ENCODE assay signal across 18 cellular contexts in genomic region chr10:3287566-3288445, GRCh38.
A peak's percentile ranks its signal among the peaks of the same experiment; 100 is the strongest.
DNase-seq lines count a peak whose midpoint lies in the region; ATAC-seq, FAIRE-seq and TF ChIP-seq lines count a peak whose summit lies in the region.
"Had no signal": no experiment of that assay in that cellular context is flagged by ENCODE, and none has a peak within 500 bp of the region (broad histone marks: within the 10 kb centered on the region; RNA-seq: fewer than 3 reads in every experiment).

No MANE protein-coding gene starts in this region.

- TF ChIP-seq EP300 in K562 (IDR thresholded peaks at IDR 0.05; ENCODE audit: low read length) = no peak

- in situ Hi-C loops in K562 (cut with MboI) = no loop called here

- peak; percentile 10 for DNase-seq in GM23338 (ENCODE audit: low spot score)
- peak; percentile 20 for DNase-seq in NCI-H2029 treated with DMSO at 0.1 percent for 48 hours (lab: John Stamatoyannopoulos, UW)
- DNase-seq in K562 (ENCODE audit: extremely low read depth in 1 of 4, low spot score in 3 of 4) = no peak
- DNase-seq in vagina (ENCODE audit: extremely low spot score in 2 of 2) = no peak
- DNase-seq in NCI-H2196 treated with DMSO at 0.1 percent for 48 hours (lab: John Stamatoyannopoulos, UW; ENCODE audit: unreplicated experiment) = no peak
- no peak for DNase-seq in NCI-H446 (lab: John Stamatoyannopoulos, UW)
- DNase-seq: DND-41; effector CD4-positive, alpha-beta T cell; H9; natural killer cell; SHP77 treated with DMSO at 0.1 percent for 48 hours; spleen had no signal

- H4K20me1 ChIP-seq in GM23338 (replicated peaks; ENCODE audit: insufficient read depth) = no peaks in the 10 kb centered on the region
- H4K20me1 ChIP-seq in K562 (replicated peaks; ENCODE audit: control insufficient read depth, insufficient read depth, low read length) = peaks cover 8% of the 10 kb centered on the region; the same call in 1 of the 2 replicates

- intact Hi-C loops in K562 (cut with micrococcal nuclease) (no loop called here), vagina (cut with DNase I) (no loop called here)

- no peak for ATAC-seq in GM23338
- no peak for ATAC-seq in K562
- ATAC-seq in HG02938 (IDR thresholded peaks at IDR 0.05; ENCODE audit: unreplicated experiment) = no peak

- H3K9me3 Mint-ChIP-seq in GM23338 = no peaks in the 10 kb centered on the region
- H3K9me3 Mint-ChIP-seq: H9, natural killer cell had no signal

- TF ChIP-seq RAD21 in K562 (CRISPR knock-in tag; conservative IDR thresholded peaks at IDR 0.05 in 1 of 2, IDR thresholded peaks at IDR 0.05 in 1 of 2) = no peak

- 12% methylated on average over 36 of the region's 42 CpGs for WGBS in K562 (ENCODE audit: insufficient coverage, low coverage, missing lambda C conversion rate)

- TF ChIP-seq CTCF in GM23338 (conservative IDR thresholded peaks at IDR 0.05; ENCODE audit: low read depth in 2 of 2) (no peak), K562 (IDR thresholded peaks at IDR 0.05 in 2 of 3, conservative IDR thresholded peaks at IDR 0.05 in 1 of 3; ENCODE audit: insufficient read depth in 2 of 3, low read depth in 1 of 3, low read length in 3 of 3) (no peak), vagina (IDR thresholded peaks at IDR 0.05) (no peak)

- H3K4me3 ChIP-seq in GM23338 = no peak overlapping the region
- H3K4me3 ChIP-seq in K562 = no peak overlapping the region
- peak overlapping the region; percentile 5 for H3K4me3 ChIP-seq in rectal smooth muscle tissue (ENCODE audit: low read length)
- H3K4me3 ChIP-seq in vagina = no peak overlapping the region
- H3K4me3 ChIP-seq: adrenal gland, cardiac muscle cell, prostate gland, spleen had no signal

- no TSS peak for BruUV-seq in K562 (replicated peaks; lab: Mats Ljungman, UMichigan)

- CTCF ChIA-PET in K562 (lab: Yijun Ruan, JAX; ENCODE audit: low intra/inter-chr PET ratio) = no interaction called here

- peaks cover 6% of the 10 kb centered on the region for H3K27me3 Mint-ChIP-seq in GM23338 (ENCODE audit: insufficient read depth, low read depth, poor library complexity)

- H3K4me1 ChIP-seq in GM23338 (ENCODE audit: insufficient read depth) (no peaks in the 10 kb centered on the region), K562 (replicated peaks in 1 of 2; ENCODE audit: control insufficient read depth in 2 of 2, insufficient read depth in 2 of 2, low read length in 2 of 2) (peaks cover 0 to 3% of the 10 kb centered on the region in 2 experiments; a peak in 1 of 5 replicates), rectal smooth muscle tissue (ENCODE audit: control insufficient read depth, insufficient read depth, low read length) (peaks cover 8% of the 10 kb centered on the region), vagina (no peaks in the 10 kb centered on the region)
- H3K4me1 ChIP-seq: adrenal gland, prostate gland, spleen had no signal

- H3K9me3 ChIP-seq in K562 (replicated peaks; ENCODE audit: control insufficient read depth, insufficient read depth, low read depth, low read length) = no peaks in the 10 kb centered on the region
- H3K9me3 ChIP-seq in vagina = no peaks in the 10 kb centered on the region
- H3K9me3 ChIP-seq: adrenal gland, prostate gland, spleen had no signal

- H3K9me1 ChIP-seq in K562 (ENCODE audit: control insufficient read depth, insufficient read depth, low read length) = no peaks in the 10 kb centered on the region

- H3K36me3 Mint-ChIP-seq in GM23338 (ENCODE audit: low read depth) = no peaks in the 10 kb centered on the region
- H3K36me3 Mint-ChIP-seq: natural killer cell had no signal

- H3K79me2 ChIP-seq in GM23338 (replicated peaks; ENCODE audit: insufficient read depth) = no peaks in the 10 kb centered on the region
- H3K79me2 ChIP-seq in K562 (ENCODE audit: control insufficient read depth, insufficient read depth, low read length) = no peaks in the 10 kb centered on the region

- H3K4me1 Mint-ChIP-seq in GM23338 = peaks cover 6% of the 10 kb centered on the region
- H3K4me1 Mint-ChIP-seq: natural killer cell had no signal

- H3K36me3 ChIP-seq in GM23338 (ENCODE audit: insufficient read depth) (no peaks in the 10 kb centered on the region), K562 (ENCODE audit: control insufficient read depth, insufficient read depth, low read length) (no peaks in the 10 kb centered on the region), rectal smooth muscle tissue (ENCODE audit: control insufficient read depth, insufficient read depth, low read length) (no peaks in the 10 kb centered on the region), vagina (no peaks in the 10 kb centered on the region)
- H3K36me3 ChIP-seq: adrenal gland, cardiac muscle cell, prostate gland, spleen had no signal

- POLR2A ChIA-PET in K562 (lab: Yijun Ruan, JAX) = interaction anchor here (1.5 kb wide), 1 partner anchor 24 kb away, joined by 3 read pairs; no protein-coding TSS in a partner anchor

- peaks cover 4% of the 10 kb centered on the region; the same call in 1 of the 2 replicates for H3K9me2 ChIP-seq in GM23338 (ENCODE audit: insufficient read depth)

- H3K27me3 ChIP-seq in GM23338 (ENCODE audit: insufficient read depth) (no peaks in the 10 kb centered on the region), K562 (ENCODE audit: control insufficient read depth in 2 of 2, insufficient read depth in 2 of 2, low read length in 2 of 2) (peaks cover 32 to 33% of the 10 kb centered on the region in 2 experiments), rectal smooth muscle tissue (ENCODE audit: control insufficient read depth, insufficient read depth, low read length) (no peaks in the 10 kb centered on the region), vagina (no peaks in the 10 kb centered on the region)
- H3K27me3 ChIP-seq: adrenal gland, cardiac muscle cell, spleen had no signal

- H3K4me3 Mint-ChIP-seq in GM23338 = no peak overlapping the region
- H3K4me3 Mint-ChIP-seq: H9, natural killer cell had no signal

- no peak overlapping the region for H3K4me2 ChIP-seq in GM23338
- H3K4me2 ChIP-seq in K562 (ENCODE audit: insufficient read depth, low read length) = no peak overlapping the region

- no peak overlapping the region for H3K27ac Mint-ChIP-seq in GM23338
- H3K27ac Mint-ChIP-seq: natural killer cell had no signal

- TF ChIP-seq POLR2A in K562 (conservative IDR thresholded peaks at IDR 0.05) = no peak
- no peak for TF ChIP-seq POLR2A in vagina (IDR thresholded peaks at IDR 0.05)

- no peaks in the 10 kb centered on the region for H3F3A ChIP-seq in GM23338 (replicated peaks; ENCODE audit: low read depth)

- H3K9ac ChIP-seq in K562 (ENCODE audit: insufficient read depth in 1 of 2, low read depth in 2 of 2, low read length in 2 of 2) = no peak overlapping the region
- H3K9ac ChIP-seq in rectal smooth muscle tissue (ENCODE audit: low read length) = no peak overlapping the region

- FAIRE-seq in K562 (lab: Jason Lieb, UNC) = no peak
- FAIRE-seq: GM19239 had no signal

- no peak overlapping the region for H2AFZ ChIP-seq in GM23338
- H2AFZ ChIP-seq in K562 (ENCODE audit: low read depth, low read length) = no peak overlapping the region

- no peak overlapping the region for H3K27ac ChIP-seq in GM23338 (ENCODE audit: low read depth)
- no peak overlapping the region for H3K27ac ChIP-seq in K562 (ENCODE audit: extremely low read depth, low read depth, low read length)
- H3K27ac ChIP-seq in rectal smooth muscle tissue (ENCODE audit: low read depth, low read length) = no peak overlapping the region
- H3K27ac ChIP-seq in vagina = no peak overlapping the region
- H3K27ac ChIP-seq: adrenal gland, cardiac muscle cell, prostate gland, spleen had no signal

TF ChIP-seq in GM23338, 12 proteins besides CTCF, POLR2A, EP300 and RAD21 (continues in another document):
- no peak for TF ChIP-seq JUNB (IDR thresholded peaks at IDR 0.05; ENCODE audit: unreplicated experiment)
- TF ChIP-seq, protein P1, sequence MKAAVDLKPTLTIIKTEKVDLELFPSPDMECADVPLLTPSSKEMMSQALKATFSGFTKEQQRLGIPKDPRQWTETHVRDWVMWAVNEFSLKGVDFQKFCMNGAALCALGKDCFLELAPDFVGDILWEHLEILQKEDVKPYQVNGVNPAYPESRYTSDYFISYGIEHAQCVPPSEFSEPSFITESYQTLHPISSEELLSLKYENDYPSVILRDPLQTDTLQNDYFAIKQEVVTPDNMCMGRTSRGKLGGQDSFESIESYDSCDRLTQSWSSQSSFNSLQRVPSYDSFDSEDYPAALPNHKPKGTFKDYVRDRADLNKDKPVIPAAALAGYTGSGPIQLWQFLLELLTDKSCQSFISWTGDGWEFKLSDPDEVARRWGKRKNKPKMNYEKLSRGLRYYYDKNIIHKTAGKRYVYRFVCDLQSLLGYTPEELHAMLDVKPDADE (IDR thresholded peaks at IDR 0.05) = no peak
- no peak for TF ChIP-seq CREB1 (CRISPR knock-in tag; IDR thresholded peaks at IDR 0.05; ENCODE audit: low read depth)
- no peak for TF ChIP-seq EZH2phosphoT487 (IDR thresholded peaks at IDR 0.05; ENCODE audit: unreplicated experiment)
- no peak for TF ChIP-seq STAT1 (IDR thresholded peaks at IDR 0.05; ENCODE audit: unreplicated experiment)
- TF ChIP-seq EZH2 (IDR thresholded peaks at IDR 0.05; ENCODE audit: low read depth, unreplicated experiment) = no peak

TF ChIP-seq in K562, 482 proteins besides CTCF, POLR2A, EP300 and RAD21:
- TF ChIP-seq JUNB (CRISPR knock-in tag; conservative IDR thresholded peaks at IDR 0.05) (no peak), NFIC (IDR thresholded peaks at IDR 0.05) (peak; percentile 33)

Comparison
In these comparisons a context has a peak if more than half of its experiments do, and no peak if none do; other contexts are left out.
1. DNase-seq: peak in GM23338 (single experiment) and NCI-H2029 treated with DMSO at 0.1 percent for 48 hours (single experiment); none in K562 (0 of 4), vagina (0 of 2), NCI-H2196 treated with DMSO at 0.1 percent for 48 hours (single experiment) and NCI-H446 (0 of 2).